Comparison of ENCODE assay signal across 39 cellular contexts in the genomic region with DNA sequence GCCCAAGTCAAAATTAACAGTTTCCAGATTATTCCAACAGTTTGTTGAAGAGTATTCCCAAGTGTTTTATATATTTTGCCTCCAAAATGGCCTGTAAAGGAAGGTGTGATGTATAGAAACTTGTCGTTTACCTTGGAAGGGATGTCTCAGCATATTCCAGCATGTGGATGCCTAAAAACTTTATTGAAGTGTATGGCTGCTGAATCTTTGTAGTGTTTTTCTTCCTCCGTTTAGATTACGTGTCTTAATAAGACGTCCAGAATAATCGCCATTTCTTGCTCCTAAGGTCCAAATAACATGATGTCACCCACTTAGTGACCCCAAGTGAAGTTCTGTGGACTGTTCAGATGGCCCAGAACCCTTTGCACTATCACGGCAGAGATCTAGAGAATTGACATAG.
"Had no signal": no experiment of that assay in that cellular context is flagged by ENCODE, and none has a peak within 500 bp of the region (broad histone marks: within the 10 kb centered on the region; RNA-seq: fewer than 3 reads in every experiment).

No MANE protein-coding gene starts in this region.

- H3K4me1 ChIP-seq: adrenal gland, ascending aorta, body of pancreas, breast epithelium had no signal

- FAIRE-seq: astrocyte, bronchial epithelial cell had no signal

- H3K4me3 ChIP-seq: adrenal gland, ascending aorta, body of pancreas, breast epithelium, cardiac muscle cell had no signal

- H3K4me3 Mint-ChIP-seq: activated naive CD4-positive, alpha-beta T cell treated with anti-CD3 and anti-CD28 coated beads for 36 hours; activated naive CD4-positive, alpha-beta T cell treated with anti-CD3 and anti-CD28 coated beads, Interleukin-2, amount 10 ng/mL, durations not matched to agents 7 days and 5 days; activated naive CD4-positive, alpha-beta T cell treated with anti-CD3 and anti-CD28 coated beads, Interleukin-2, amount 50 U/mL, for 24 hours; activated naive CD8-positive, alpha-beta T cell; activated naive CD8-positive, alpha-beta T cell treated with anti-CD3 and anti-CD28 coated beads for 36 hours; activated naive CD8-positive, alpha-beta T cell treated with anti-CD3 and anti-CD28 coated beads, Interleukin-2, amount 10 ng/mL, durations not matched to agents 7 days and 5 days; activated naive CD8-positive, alpha-beta T cell treated with anti-CD3 and anti-CD28 coated beads, Interleukin-2, amount 50 U/mL, for 24 hours; activated T-cell treated with anti-CD3 and anti-CD28 coated beads, Interleukin-2, amount 50 U/mL, for 24 hours; activated T-cell treated with anti-CD3 and anti-CD28 coated beads, Interleukin-2, amount 50 U/mL, for 4 hours; activated T-cell treated with anti-CD3 and anti-CD28 coated beads, Interleukin-2, amount 50 U/mL, for 72 hours; activated T-helper 17 cell treated with anti-CD3 and anti-CD28 coated beads, Interleukin-2, amount 50 U/mL, for 72 hours; brain; central memory CD8-positive, alpha-beta T cell had no signal

- H3K9me3 Mint-ChIP-seq: activated naive CD4-positive, alpha-beta T cell treated with anti-CD3 and anti-CD28 coated beads for 36 hours; activated naive CD4-positive, alpha-beta T cell treated with anti-CD3 and anti-CD28 coated beads, Interleukin-2, amount 10 ng/mL, durations not matched to agents 7 days and 5 days; activated naive CD4-positive, alpha-beta T cell treated with anti-CD3 and anti-CD28 coated beads, Interleukin-2, amount 50 U/mL, for 24 hours; activated naive CD4-positive, alpha-beta T cell treated with anti-CD3 and anti-CD28 coated beads, Interleukin-2, amount 50 U/mL, for 72 hours; activated naive CD8-positive, alpha-beta T cell treated with anti-CD3 and anti-CD28 coated beads for 36 hours; activated naive CD8-positive, alpha-beta T cell treated with anti-CD3 and anti-CD28 coated beads, Interleukin-2, amount 10 ng/mL, durations not matched to agents 7 days and 5 days; activated naive CD8-positive, alpha-beta T cell treated with anti-CD3 and anti-CD28 coated beads, Interleukin-2, amount 50 U/mL, for 24 hours; activated T-cell treated with anti-CD3 and anti-CD28 coated beads, Interleukin-2, amount 50 U/mL, for 24 hours; activated T-cell treated with anti-CD3 and anti-CD28 coated beads, Interleukin-2, amount 50 U/mL, for 4 hours; activated T-helper 17 cell treated with anti-CD3 and anti-CD28 coated beads, Interleukin-2, amount 50 U/mL, for 72 hours; activated T-helper 2 cell treated with anti-CD3 and anti-CD28 coated beads, Interferon-gamma antibody, Interleukin-2, Interleukin-4, amounts not matched to agents 10 μg/mL and 5 μg/mL and 100 μg/mL, durations not matched to agents 14 hours and 24 hours and 36 hours; central memory CD8-positive, alpha-beta T cell had no signal

- DNase-seq: activated effector memory CD4-positive, alpha-beta T cell treated with anti-CD3 and anti-CD28 coated beads, Interleukin-2, amount 50 U/mL, for 16 hours; activated effector memory CD4-positive, alpha-beta T cell treated with Interleukin-2 at 50 U/mL for 16 hours; activated gamma-delta T cell; activated gamma-delta T cell treated with Interleukin-2 at 50 U/mL for 16 hours; activated naive CD4-positive, alpha-beta T cell; activated naive CD4-positive, alpha-beta T cell treated with anti-CD3 and anti-CD28 coated beads for 36 hours; activated naive CD4-positive, alpha-beta T cell treated with anti-CD3 and anti-CD28 coated beads, Interleukin-2, amount 10 ng/mL, durations not matched to agents 7 days and 5 days; activated naive CD4-positive, alpha-beta T cell treated with anti-CD3 and anti-CD28 coated beads, Interleukin-2, amount 50 U/mL, for 16 hours; activated naive CD4-positive, alpha-beta T cell treated with Interleukin-2 at 50 U/mL for 16 hours; activated naive CD8-positive, alpha-beta T cell treated with anti-CD3 and anti-CD28 coated beads for 36 hours; activated naive CD8-positive, alpha-beta T cell treated with anti-CD3 and anti-CD28 coated beads, Interleukin-2, amount 10 ng/mL, durations not matched to agents 7 days and 5 days; activated naive CD8-positive, alpha-beta T cell treated with anti-CD3 and anti-CD28 coated beads, Interleukin-2, amount 50 U/mL, for 24 hours; activated T-cell treated with anti-CD3 and anti-CD28 coated beads, Interleukin-2, amount 50 U/mL, for 1 hour; activated T-cell treated with anti-CD3 and anti-CD28 coated beads, Interleukin-2, amount 50 U/mL, for 24 hours; activated T-cell treated with anti-CD3 and anti-CD28 coated beads, Interleukin-2, amount 50 U/mL, for 4 hours; activated T-cell treated with anti-CD3 and anti-CD28 coated beads, Interleukin-2, amount 50 U/mL, for 48 hours; activated T-cell treated with anti-CD3 and anti-CD28 coated beads, Interleukin-2, amount 50 U/mL, for 72 hours; adrenal gland; amniotic stem cell; amygdala; anterior cingulate cortex; aorta; body of pancreas; brain microvascular endothelial cell; caudate nucleus; central memory CD4-positive, alpha-beta T cell; cerebellar nuclear complex had no signal

- H3K27ac ChIP-seq: adrenal gland, ascending aorta, body of pancreas, brain microvascular endothelial cell, breast epithelium, cardiac muscle cell had no signal

- H3K27me3 ChIP-seq: adrenal gland, ascending aorta, body of pancreas, brain microvascular endothelial cell, breast epithelium, cardiac muscle cell had no signal

- H3K9me3 ChIP-seq: adrenal gland, ascending aorta, body of pancreas, breast epithelium had no signal

- H3K4me1 Mint-ChIP-seq: activated naive CD4-positive, alpha-beta T cell treated with anti-CD3 and anti-CD28 coated beads, Interleukin-2, amount 10 ng/mL, durations not matched to agents 7 days and 5 days; activated naive CD4-positive, alpha-beta T cell treated with anti-CD3 and anti-CD28 coated beads, Interleukin-2, amount 50 U/mL, for 24 hours; activated naive CD8-positive, alpha-beta T cell treated with anti-CD3 and anti-CD28 coated beads for 36 hours; activated naive CD8-positive, alpha-beta T cell treated with anti-CD3 and anti-CD28 coated beads, Interleukin-2, amount 10 ng/mL, durations not matched to agents 7 days and 5 days; activated naive CD8-positive, alpha-beta T cell treated with anti-CD3 and anti-CD28 coated beads, Interleukin-2, amount 50 U/mL, for 24 hours; activated T-helper 17 cell treated with anti-CD3 and anti-CD28 coated beads, Interleukin-2, amount 50 U/mL, for 72 hours; brain; central memory CD8-positive, alpha-beta T cell had no signal

- H3K36me3 ChIP-seq: adrenal gland, ascending aorta, brain microvascular endothelial cell, breast epithelium, cardiac muscle cell had no signal

- H3K27me3 Mint-ChIP-seq: activated naive CD4-positive, alpha-beta T cell treated with anti-CD3 and anti-CD28 coated beads, Interleukin-2, amount 50 U/mL, for 24 hours; activated naive CD8-positive, alpha-beta T cell; activated naive CD8-positive, alpha-beta T cell treated with anti-CD3 and anti-CD28 coated beads for 36 hours; activated T-cell treated with anti-CD3 and anti-CD28 coated beads, Interleukin-2, amount 50 U/mL, for 24 hours; activated T-helper 17 cell treated with anti-CD3 and anti-CD28 coated beads, Interleukin-2, amount 50 U/mL, for 72 hours; central memory CD8-positive, alpha-beta T cell had no signal

- ATAC-seq: activated naive CD4-positive, alpha-beta T cell treated with anti-CD3 and anti-CD28 coated beads, Interleukin-2, amount 50 U/mL, for 72 hours; activated naive CD8-positive, alpha-beta T cell treated with anti-CD3 and anti-CD28 coated beads, Interleukin-2, amount 50 U/mL, for 24 hours; activated T-cell treated with anti-CD3 and anti-CD28 coated beads, Interleukin-2, amount 50 U/mL, for 4 hours; activated T-cell treated with anti-CD3 and anti-CD28 coated beads, Interleukin-2, amount 50 U/mL, for 72 hours; activated T-helper 17 cell treated with anti-CD3 and anti-CD28 coated beads, Interleukin-2, amount 50 U/mL, for 72 hours; body of pancreas had no signal

- H3K36me3 Mint-ChIP-seq: activated naive CD4-positive, alpha-beta T cell treated with anti-CD3 and anti-CD28 coated beads, Interleukin-2, amount 10 ng/mL, durations not matched to agents 7 days and 5 days; activated naive CD4-positive, alpha-beta T cell treated with anti-CD3 and anti-CD28 coated beads, Interleukin-2, amount 50 U/mL, for 24 hours; activated naive CD4-positive, alpha-beta T cell treated with anti-CD3 and anti-CD28 coated beads, Interleukin-2, amount 50 U/mL, for 72 hours; activated naive CD8-positive, alpha-beta T cell; activated naive CD8-positive, alpha-beta T cell treated with anti-CD3 and anti-CD28 coated beads for 36 hours; activated naive CD8-positive, alpha-beta T cell treated with anti-CD3 and anti-CD28 coated beads, Interleukin-2, amount 10 ng/mL, durations not matched to agents 7 days and 5 days; brain had no signal

- H3K27ac Mint-ChIP-seq: activated naive CD4-positive, alpha-beta T cell treated with anti-CD3 and anti-CD28 coated beads for 36 hours; activated naive CD4-positive, alpha-beta T cell treated with anti-CD3 and anti-CD28 coated beads, Interleukin-2, amount 10 ng/mL, durations not matched to agents 7 days and 5 days; activated naive CD4-positive, alpha-beta T cell treated with anti-CD3 and anti-CD28 coated beads, Interleukin-2, amount 50 U/mL, for 24 hours; activated naive CD4-positive, alpha-beta T cell treated with anti-CD3 and anti-CD28 coated beads, Interleukin-2, amount 50 U/mL, for 72 hours; activated naive CD8-positive, alpha-beta T cell; activated naive CD8-positive, alpha-beta T cell treated with anti-CD3 and anti-CD28 coated beads for 36 hours; activated naive CD8-positive, alpha-beta T cell treated with anti-CD3 and anti-CD28 coated beads, Interleukin-2, amount 10 ng/mL, durations not matched to agents 7 days and 5 days; activated naive CD8-positive, alpha-beta T cell treated with anti-CD3 and anti-CD28 coated beads, Interleukin-2, amount 50 U/mL, for 24 hours; activated T-cell treated with anti-CD3 and anti-CD28 coated beads, Interleukin-2, amount 50 U/mL, for 24 hours; activated T-cell treated with anti-CD3 and anti-CD28 coated beads, Interleukin-2, amount 50 U/mL, for 72 hours; activated T-helper 17 cell treated with anti-CD3 and anti-CD28 coated beads, Interleukin-2, amount 50 U/mL, for 72 hours; activated T-helper 2 cell treated with anti-CD3 and anti-CD28 coated beads, Interferon-gamma antibody, Interleukin-2, Interleukin-4, amounts not matched to agents 10 μg/mL and 5 μg/mL and 100 μg/mL, durations not matched to agents 14 hours and 24 hours and 36 hours; brain had no signal
